Comparison of ENCODE assay signal across 1 cellular context in the genomic region with DNA sequence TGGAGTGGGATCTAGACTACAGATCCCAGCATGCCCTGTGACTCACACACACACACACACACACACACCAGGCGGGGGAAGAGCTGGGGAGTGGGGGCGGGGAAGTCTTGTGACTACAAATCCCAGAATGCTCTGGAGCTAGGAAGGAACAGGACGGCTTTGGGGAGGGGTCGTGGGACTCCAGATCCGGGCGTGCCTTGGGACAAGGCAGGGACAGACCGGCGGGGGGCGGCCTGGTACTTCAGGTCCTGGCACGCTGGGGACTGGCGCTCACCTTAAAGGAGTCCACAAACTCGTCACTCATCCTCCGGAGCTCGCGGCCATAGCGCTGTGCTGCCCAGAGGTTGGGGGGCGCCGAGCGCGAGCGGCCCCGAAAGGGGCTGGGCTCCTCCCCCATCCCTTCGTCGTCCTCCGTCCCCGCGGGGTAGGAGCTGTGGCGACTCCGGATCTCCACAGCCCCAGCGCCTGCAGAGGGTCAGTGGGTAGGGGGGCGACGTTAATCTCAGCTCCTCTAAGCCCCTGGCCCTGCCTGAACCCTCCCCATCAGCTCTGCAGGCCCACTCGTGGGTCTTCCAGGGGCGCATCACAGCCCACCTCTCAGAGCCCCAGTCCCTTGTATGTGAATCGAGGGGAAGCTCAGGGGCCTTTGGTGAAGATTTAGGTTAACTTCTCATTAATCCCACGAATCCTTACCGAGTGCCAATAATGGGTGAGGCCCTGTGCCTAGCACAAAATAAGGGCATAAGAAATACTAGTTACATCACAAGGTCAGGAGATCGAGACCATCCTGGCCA.
TF ChIP-seq lines count a peak whose summit lies in the region.

No MANE protein-coding gene starts in this region.

TF ChIP-seq in K562, 482 proteins besides CTCF, POLR2A, EP300 and RAD21 (continued from another document and continues in another):
- TF ChIP-seq, protein P1, sequence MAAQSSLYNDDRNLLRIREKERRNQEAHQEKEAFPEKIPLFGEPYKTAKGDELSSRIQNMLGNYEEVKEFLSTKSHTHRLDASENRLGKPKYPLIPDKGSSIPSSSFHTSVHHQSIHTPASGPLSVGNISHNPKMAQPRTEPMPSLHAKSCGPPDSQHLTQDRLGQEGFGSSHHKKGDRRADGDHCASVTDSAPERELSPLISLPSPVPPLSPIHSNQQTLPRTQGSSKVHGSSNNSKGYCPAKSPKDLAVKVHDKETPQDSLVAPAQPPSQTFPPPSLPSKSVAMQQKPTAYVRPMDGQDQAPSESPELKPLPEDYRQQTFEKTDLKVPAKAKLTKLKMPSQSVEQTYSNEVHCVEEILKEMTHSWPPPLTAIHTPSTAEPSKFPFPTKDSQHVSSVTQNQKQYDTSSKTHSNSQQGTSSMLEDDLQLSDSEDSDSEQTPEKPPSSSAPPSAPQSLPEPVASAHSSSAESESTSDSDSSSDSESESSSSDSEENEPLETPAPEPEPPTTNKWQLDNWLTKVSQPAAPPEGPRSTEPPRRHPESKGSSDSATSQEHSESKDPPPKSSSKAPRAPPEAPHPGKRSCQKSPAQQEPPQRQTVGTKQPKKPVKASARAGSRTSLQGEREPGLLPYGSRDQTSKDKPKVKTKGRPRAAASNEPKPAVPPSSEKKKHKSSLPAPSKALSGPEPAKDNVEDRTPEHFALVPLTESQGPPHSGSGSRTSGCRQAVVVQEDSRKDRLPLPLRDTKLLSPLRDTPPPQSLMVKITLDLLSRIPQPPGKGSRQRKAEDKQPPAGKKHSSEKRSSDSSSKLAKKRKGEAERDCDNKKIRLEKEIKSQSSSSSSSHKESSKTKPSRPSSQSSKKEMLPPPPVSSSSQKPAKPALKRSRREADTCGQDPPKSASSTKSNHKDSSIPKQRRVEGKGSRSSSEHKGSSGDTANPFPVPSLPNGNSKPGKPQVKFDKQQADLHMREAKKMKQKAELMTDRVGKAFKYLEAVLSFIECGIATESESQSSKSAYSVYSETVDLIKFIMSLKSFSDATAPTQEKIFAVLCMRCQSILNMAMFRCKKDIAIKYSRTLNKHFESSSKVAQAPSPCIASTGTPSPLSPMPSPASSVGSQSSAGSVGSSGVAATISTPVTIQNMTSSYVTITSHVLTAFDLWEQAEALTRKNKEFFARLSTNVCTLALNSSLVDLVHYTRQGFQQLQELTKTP (IDR thresholded peaks at IDR 0.05; ENCODE audit: low read depth in 1 of 2, partially characterized antibody in 2 of 2): peak in 1 of 2 experiments; percentile 92
- TF ChIP-seq ZBTB17 (CRISPR knock-in tag; IDR thresholded peaks at IDR 0.05) (peak; percentile 75; the same call in 1 of the 2 replicates), ZNF282 (CRISPR knock-in tag; IDR thresholded peaks at IDR 0.05) (no peak), HEY1 (CRISPR knock-in tag; IDR thresholded peaks at IDR 0.05; ENCODE audit: borderline replicate concordance) (no peak), HNRNPL (IDR thresholded peaks at IDR 0.05; ENCODE audit: low read depth, low read length) (no peak), ZNF778 (CRISPR knock-in tag; IDR thresholded peaks at IDR 0.05) (no peak), YBX1 (IDR thresholded peaks at IDR 0.05) (no peak), MAFF (IDR thresholded peaks at IDR 0.05; ENCODE audit: low read length) (no peak), STAG1 (CRISPR knock-in tag; IDR thresholded peaks at IDR 0.05; ENCODE audit: borderline replicate concordance) (no peak), PRMT5 (CRISPR knock-in tag; IDR thresholded peaks at IDR 0.05) (no peak), EHMT2 (IDR thresholded peaks at IDR 0.05) (no peak), ZNF253 (CRISPR knock-in tag; conservative IDR thresholded peaks at IDR 0.05) (no peak), RBM14 (IDR thresholded peaks at IDR 0.05; ENCODE audit: borderline replicate concordance, insufficient read depth, low read depth, low read length) (no peak), TSC22D4 (tag; IDR thresholded peaks at IDR 0.05) (no peak), CAMTA2 (CRISPR knock-in tag; conservative IDR thresholded peaks at IDR 0.05) (0 out of 2 replicates have a peak, but pooled peaks have one; percentile 51), FIP1L1 (IDR thresholded peaks at IDR 0.05; ENCODE audit: low read depth, low read length, poor library complexity, severe bottlenecking) (no peak), SLC30A9 (CRISPR knock-in tag; IDR thresholded peaks at IDR 0.05) (no peak), ZBTB1 (CRISPR knock-in tag; IDR thresholded peaks at IDR 0.05; ENCODE audit: borderline replicate concordance, low read depth) (no peak; the same call in 1 of the 2 replicates), NONO (IDR thresholded peaks at IDR 0.05; ENCODE audit: low read depth in 2 of 2, low read length in 1 of 2) (no peak; a peak in 1 of 4 replicates), NFIC (IDR thresholded peaks at IDR 0.05) (no peak), ZNF77 (CRISPR knock-in tag; IDR thresholded peaks at IDR 0.05) (no peak), CBFA2T3 (IDR thresholded peaks at IDR 0.05) (no peak), NR2C1 (IDR thresholded peaks at IDR 0.05) (peak; percentile 66; the same call in 1 of the 2 replicates), NR2C1 (tag; IDR thresholded peaks at IDR 0.05) (peak; percentile 78), HMGN3 (IDR thresholded peaks at IDR 0.05; ENCODE audit: borderline replicate concordance, extremely low read depth, insufficient read length, low read depth, low read length) (peak; percentile 65), PURB (CRISPR knock-in tag; IDR thresholded peaks at IDR 0.05; ENCODE audit: low read depth) (no peak)
- TF ChIP-seq, protein P2, sequence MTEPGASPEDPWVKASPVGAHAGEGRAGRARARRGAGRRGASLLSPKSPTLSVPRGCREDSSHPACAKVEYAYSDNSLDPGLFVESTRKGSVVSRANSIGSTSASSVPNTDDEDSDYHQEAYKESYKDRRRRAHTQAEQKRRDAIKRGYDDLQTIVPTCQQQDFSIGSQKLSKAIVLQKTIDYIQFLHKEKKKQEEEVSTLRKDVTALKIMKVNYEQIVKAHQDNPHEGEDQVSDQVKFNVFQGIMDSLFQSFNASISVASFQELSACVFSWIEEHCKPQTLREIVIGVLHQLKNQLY (CRISPR knock-in tag; conservative IDR thresholded peaks at IDR 0.05): 0 out of 4 replicates have a peak, but pooled peaks of 1 of the 2 experiments have one; percentile 24
- TF ChIP-seq, protein P3, sequence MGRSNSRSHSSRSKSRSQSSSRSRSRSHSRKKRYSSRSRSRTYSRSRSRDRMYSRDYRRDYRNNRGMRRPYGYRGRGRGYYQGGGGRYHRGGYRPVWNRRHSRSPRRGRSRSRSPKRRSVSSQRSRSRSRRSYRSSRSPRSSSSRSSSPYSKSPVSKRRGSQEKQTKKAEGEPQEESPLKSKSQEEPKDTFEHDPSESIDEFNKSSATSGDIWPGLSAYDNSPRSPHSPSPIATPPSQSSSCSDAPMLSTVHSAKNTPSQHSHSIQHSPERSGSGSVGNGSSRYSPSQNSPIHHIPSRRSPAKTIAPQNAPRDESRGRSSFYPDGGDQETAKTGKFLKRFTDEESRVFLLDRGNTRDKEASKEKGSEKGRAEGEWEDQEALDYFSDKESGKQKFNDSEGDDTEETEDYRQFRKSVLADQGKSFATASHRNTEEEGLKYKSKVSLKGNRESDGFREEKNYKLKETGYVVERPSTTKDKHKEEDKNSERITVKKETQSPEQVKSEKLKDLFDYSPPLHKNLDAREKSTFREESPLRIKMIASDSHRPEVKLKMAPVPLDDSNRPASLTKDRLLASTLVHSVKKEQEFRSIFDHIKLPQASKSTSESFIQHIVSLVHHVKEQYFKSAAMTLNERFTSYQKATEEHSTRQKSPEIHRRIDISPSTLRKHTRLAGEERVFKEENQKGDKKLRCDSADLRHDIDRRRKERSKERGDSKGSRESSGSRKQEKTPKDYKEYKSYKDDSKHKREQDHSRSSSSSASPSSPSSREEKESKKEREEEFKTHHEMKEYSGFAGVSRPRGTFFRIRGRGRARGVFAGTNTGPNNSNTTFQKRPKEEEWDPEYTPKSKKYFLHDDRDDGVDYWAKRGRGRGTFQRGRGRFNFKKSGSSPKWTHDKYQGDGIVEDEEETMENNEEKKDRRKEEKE (IDR thresholded peaks at IDR 0.05; ENCODE audit: borderline replicate concordance in 1 of 2, control insufficient read depth in 1 of 2, low read depth in 2 of 2, low read length in 1 of 2): peak in 1 of 2 experiments; percentile 80; a peak in 1 of 4 replicates
- TF ChIP-seq, protein P4, sequence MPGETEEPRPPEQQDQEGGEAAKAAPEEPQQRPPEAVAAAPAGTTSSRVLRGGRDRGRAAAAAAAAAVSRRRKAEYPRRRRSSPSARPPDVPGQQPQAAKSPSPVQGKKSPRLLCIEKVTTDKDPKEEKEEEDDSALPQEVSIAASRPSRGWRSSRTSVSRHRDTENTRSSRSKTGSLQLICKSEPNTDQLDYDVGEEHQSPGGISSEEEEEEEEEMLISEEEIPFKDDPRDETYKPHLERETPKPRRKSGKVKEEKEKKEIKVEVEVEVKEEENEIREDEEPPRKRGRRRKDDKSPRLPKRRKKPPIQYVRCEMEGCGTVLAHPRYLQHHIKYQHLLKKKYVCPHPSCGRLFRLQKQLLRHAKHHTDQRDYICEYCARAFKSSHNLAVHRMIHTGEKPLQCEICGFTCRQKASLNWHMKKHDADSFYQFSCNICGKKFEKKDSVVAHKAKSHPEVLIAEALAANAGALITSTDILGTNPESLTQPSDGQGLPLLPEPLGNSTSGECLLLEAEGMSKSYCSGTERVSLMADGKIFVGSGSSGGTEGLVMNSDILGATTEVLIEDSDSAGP (CRISPR knock-in tag; IDR thresholded peaks at IDR 0.05): no peak
- TF ChIP-seq, protein P5, sequence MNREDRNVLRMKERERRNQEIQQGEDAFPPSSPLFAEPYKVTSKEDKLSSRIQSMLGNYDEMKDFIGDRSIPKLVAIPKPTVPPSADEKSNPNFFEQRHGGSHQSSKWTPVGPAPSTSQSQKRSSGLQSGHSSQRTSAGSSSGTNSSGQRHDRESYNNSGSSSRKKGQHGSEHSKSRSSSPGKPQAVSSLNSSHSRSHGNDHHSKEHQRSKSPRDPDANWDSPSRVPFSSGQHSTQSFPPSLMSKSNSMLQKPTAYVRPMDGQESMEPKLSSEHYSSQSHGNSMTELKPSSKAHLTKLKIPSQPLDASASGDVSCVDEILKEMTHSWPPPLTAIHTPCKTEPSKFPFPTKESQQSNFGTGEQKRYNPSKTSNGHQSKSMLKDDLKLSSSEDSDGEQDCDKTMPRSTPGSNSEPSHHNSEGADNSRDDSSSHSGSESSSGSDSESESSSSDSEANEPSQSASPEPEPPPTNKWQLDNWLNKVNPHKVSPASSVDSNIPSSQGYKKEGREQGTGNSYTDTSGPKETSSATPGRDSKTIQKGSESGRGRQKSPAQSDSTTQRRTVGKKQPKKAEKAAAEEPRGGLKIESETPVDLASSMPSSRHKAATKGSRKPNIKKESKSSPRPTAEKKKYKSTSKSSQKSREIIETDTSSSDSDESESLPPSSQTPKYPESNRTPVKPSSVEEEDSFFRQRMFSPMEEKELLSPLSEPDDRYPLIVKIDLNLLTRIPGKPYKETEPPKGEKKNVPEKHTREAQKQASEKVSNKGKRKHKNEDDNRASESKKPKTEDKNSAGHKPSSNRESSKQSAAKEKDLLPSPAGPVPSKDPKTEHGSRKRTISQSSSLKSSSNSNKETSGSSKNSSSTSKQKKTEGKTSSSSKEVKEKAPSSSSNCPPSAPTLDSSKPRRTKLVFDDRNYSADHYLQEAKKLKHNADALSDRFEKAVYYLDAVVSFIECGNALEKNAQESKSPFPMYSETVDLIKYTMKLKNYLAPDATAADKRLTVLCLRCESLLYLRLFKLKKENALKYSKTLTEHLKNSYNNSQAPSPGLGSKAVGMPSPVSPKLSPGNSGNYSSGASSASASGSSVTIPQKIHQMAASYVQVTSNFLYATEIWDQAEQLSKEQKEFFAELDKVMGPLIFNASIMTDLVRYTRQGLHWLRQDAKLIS (CRISPR knock-in tag; IDR thresholded peaks at IDR 0.05): no peak; the same call in 1 of the 2 replicates
- TF ChIP-seq, protein P6, sequence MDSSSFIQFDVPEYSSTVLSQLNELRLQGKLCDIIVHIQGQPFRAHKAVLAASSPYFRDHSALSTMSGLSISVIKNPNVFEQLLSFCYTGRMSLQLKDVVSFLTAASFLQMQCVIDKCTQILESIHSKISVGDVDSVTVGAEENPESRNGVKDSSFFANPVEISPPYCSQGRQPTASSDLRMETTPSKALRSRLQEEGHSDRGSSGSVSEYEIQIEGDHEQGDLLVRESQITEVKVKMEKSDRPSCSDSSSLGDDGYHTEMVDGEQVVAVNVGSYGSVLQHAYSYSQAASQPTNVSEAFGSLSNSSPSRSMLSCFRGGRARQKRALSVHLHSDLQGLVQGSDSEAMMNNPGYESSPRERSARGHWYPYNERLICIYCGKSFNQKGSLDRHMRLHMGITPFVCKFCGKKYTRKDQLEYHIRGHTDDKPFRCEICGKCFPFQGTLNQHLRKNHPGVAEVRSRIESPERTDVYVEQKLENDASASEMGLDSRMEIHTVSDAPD (CRISPR knock-in tag; IDR thresholded peaks at IDR 0.05): no peak
- TF ChIP-seq, protein P7, sequence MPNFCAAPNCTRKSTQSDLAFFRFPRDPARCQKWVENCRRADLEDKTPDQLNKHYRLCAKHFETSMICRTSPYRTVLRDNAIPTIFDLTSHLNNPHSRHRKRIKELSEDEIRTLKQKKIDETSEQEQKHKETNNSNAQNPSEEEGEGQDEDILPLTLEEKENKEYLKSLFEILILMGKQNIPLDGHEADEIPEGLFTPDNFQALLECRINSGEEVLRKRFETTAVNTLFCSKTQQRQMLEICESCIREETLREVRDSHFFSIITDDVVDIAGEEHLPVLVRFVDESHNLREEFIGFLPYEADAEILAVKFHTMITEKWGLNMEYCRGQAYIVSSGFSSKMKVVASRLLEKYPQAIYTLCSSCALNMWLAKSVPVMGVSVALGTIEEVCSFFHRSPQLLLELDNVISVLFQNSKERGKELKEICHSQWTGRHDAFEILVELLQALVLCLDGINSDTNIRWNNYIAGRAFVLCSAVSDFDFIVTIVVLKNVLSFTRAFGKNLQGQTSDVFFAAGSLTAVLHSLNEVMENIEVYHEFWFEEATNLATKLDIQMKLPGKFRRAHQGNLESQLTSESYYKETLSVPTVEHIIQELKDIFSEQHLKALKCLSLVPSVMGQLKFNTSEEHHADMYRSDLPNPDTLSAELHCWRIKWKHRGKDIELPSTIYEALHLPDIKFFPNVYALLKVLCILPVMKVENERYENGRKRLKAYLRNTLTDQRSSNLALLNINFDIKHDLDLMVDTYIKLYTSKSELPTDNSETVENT (CRISPR knock-in tag; IDR thresholded peaks at IDR 0.05): 0 out of 2 replicates have a peak, but pooled peaks have one; percentile 57
- TF ChIP-seq, protein P8, sequence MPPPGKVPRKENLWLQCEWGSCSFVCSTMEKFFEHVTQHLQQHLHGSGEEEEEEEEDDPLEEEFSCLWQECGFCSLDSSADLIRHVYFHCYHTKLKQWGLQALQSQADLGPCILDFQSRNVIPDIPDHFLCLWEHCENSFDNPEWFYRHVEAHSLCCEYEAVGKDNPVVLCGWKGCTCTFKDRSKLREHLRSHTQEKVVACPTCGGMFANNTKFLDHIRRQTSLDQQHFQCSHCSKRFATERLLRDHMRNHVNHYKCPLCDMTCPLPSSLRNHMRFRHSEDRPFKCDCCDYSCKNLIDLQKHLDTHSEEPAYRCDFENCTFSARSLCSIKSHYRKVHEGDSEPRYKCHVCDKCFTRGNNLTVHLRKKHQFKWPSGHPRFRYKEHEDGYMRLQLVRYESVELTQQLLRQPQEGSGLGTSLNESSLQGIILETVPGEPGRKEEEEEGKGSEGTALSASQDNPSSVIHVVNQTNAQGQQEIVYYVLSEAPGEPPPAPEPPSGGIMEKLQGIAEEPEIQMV (tag; conservative IDR thresholded peaks at IDR 0.05; ENCODE audit: low read depth): no peak
- TF ChIP-seq, protein P9, sequence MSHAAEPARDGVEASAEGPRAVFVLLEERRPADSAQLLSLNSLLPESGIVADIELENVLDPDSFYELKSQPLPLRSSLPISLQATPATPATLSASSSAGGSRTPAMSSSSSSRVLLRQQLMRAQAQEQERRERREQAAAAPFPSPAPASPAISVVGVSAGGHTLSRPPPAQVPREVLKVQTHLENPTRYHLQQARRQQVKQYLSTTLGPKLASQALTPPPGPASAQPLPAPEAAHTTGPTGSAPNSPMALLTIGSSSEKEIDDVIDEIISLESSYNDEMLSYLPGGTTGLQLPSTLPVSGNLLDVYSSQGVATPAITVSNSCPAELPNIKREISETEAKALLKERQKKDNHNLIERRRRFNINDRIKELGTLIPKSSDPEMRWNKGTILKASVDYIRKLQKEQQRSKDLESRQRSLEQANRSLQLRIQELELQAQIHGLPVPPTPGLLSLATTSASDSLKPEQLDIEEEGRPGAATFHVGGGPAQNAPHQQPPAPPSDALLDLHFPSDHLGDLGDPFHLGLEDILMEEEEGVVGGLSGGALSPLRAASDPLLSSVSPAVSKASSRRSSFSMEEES (CRISPR knock-in tag; IDR thresholded peaks at IDR 0.05): no peak
